ENCODE assay signal across 1 cellular context in genomic region chrX:48908600-48908999, GRCh38.
TF ChIP-seq lines count a peak whose summit lies in the region.

No MANE protein-coding gene starts in this region.

TF ChIP-seq in HepG2, 621 proteins besides CTCF, POLR2A, EP300 and RAD21:
- peak; percentile 25; the same call in 1 of the 2 replicates for TF ChIP-seq FOXA3 (CRISPR knock-in tag; IDR thresholded peaks at IDR 0.05)
- TF ChIP-seq TCF7 (IDR thresholded peaks at IDR 0.05; ENCODE audit: low read depth) = peak; percentile 75
- TF ChIP-seq, protein P1, sequence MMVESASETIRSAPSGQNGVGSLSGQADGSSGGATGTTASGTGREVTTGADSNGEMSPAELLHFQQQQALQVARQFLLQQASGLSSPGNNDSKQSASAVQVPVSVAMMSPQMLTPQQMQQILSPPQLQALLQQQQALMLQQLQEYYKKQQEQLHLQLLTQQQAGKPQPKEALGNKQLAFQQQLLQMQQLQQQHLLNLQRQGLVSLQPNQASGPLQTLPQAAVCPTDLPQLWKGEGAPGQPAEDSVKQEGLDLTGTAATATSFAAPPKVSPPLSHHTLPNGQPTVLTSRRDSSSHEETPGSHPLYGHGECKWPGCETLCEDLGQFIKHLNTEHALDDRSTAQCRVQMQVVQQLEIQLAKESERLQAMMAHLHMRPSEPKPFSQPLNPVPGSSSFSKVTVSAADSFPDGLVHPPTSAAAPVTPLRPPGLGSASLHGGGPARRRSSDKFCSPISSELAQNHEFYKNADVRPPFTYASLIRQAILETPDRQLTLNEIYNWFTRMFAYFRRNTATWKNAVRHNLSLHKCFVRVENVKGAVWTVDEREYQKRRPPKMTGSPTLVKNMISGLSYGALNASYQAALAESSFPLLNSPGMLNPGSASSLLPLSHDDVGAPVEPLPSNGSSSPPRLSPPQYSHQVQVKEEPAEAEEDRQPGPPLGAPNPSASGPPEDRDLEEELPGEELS (CRISPR knock-in tag; IDR thresholded peaks at IDR 0.05) = 0 out of 2 replicates have a peak, but pooled peaks have one; percentile 19
- TF ChIP-seq, protein P2, sequence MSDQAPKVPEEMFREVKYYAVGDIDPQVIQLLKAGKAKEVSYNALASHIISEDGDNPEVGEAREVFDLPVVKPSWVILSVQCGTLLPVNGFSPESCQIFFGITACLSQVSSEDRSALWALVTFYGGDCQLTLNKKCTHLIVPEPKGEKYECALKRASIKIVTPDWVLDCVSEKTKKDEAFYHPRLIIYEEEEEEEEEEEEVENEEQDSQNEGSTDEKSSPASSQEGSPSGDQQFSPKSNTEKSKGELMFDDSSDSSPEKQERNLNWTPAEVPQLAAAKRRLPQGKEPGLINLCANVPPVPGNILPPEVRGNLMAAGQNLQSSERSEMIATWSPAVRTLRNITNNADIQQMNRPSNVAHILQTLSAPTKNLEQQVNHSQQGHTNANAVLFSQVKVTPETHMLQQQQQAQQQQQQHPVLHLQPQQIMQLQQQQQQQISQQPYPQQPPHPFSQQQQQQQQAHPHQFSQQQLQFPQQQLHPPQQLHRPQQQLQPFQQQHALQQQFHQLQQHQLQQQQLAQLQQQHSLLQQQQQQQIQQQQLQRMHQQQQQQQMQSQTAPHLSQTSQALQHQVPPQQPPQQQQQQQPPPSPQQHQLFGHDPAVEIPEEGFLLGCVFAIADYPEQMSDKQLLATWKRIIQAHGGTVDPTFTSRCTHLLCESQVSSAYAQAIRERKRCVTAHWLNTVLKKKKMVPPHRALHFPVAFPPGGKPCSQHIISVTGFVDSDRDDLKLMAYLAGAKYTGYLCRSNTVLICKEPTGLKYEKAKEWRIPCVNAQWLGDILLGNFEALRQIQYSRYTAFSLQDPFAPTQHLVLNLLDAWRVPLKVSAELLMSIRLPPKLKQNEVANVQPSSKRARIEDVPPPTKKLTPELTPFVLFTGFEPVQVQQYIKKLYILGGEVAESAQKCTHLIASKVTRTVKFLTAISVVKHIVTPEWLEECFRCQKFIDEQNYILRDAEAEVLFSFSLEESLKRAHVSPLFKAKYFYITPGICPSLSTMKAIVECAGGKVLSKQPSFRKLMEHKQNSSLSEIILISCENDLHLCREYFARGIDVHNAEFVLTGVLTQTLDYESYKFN (CRISPR knock-in tag; conservative IDR thresholded peaks at IDR 0.05) = 0 out of 2 replicates have a peak, but pooled peaks have one; percentile 25
- TF ChIP-seq CREB1 (IDR thresholded peaks at IDR 0.05) = no peak
- 0 out of 2 replicates have a peak, but pooled peaks have one; percentile 16 for TF ChIP-seq CREB1 (CRISPR knock-in tag; IDR thresholded peaks at IDR 0.05)
- no peak for TF ChIP-seq RBM39 (IDR thresholded peaks at IDR 0.05; ENCODE audit: low read depth, low read length, poor library complexity, severe bottlenecking)
- TF ChIP-seq SMC3 (IDR thresholded peaks at IDR 0.05; ENCODE audit: low read length) = no peak
- TF ChIP-seq FOXP1 (IDR thresholded peaks at IDR 0.05) = no peak
- TF ChIP-seq FOXP1 (CRISPR knock-in tag; IDR thresholded peaks at IDR 0.05) = peak; percentile 46; the same call in 1 of the 2 replicates
- TF ChIP-seq, protein P3, sequence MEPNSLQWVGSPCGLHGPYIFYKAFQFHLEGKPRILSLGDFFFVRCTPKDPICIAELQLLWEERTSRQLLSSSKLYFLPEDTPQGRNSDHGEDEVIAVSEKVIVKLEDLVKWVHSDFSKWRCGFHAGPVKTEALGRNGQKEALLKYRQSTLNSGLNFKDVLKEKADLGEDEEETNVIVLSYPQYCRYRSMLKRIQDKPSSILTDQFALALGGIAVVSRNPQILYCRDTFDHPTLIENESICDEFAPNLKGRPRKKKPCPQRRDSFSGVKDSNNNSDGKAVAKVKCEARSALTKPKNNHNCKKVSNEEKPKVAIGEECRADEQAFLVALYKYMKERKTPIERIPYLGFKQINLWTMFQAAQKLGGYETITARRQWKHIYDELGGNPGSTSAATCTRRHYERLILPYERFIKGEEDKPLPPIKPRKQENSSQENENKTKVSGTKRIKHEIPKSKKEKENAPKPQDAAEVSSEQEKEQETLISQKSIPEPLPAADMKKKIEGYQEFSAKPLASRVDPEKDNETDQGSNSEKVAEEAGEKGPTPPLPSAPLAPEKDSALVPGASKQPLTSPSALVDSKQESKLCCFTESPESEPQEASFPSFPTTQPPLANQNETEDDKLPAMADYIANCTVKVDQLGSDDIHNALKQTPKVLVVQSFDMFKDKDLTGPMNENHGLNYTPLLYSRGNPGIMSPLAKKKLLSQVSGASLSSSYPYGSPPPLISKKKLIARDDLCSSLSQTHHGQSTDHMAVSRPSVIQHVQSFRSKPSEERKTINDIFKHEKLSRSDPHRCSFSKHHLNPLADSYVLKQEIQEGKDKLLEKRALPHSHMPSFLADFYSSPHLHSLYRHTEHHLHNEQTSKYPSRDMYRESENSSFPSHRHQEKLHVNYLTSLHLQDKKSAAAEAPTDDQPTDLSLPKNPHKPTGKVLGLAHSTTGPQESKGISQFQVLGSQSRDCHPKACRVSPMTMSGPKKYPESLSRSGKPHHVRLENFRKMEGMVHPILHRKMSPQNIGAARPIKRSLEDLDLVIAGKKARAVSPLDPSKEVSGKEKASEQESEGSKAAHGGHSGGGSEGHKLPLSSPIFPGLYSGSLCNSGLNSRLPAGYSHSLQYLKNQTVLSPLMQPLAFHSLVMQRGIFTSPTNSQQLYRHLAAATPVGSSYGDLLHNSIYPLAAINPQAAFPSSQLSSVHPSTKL (CRISPR knock-in tag; IDR thresholded peaks at IDR 0.05) = 0 out of 2 replicates have a peak, but pooled peaks have one; percentile 29
- TF ChIP-seq SALL1 (CRISPR knock-in tag; IDR thresholded peaks at IDR 0.05) = no peak
- peak; percentile 64; the same call in 1 of the 2 replicates for TF ChIP-seq CEBPB (IDR thresholded peaks at IDR 0.05; ENCODE audit: borderline replicate concordance, low read depth, low read length)
- TF ChIP-seq ZEB1 (IDR thresholded peaks at IDR 0.05; ENCODE audit: insufficient replicate concordance, low read depth) = peak; percentile 68
- no peak for TF ChIP-seq MAFF (IDR thresholded peaks at IDR 0.05; ENCODE audit: low read depth, low read length)
- 0 out of 2 replicates have a peak, but pooled peaks have one; percentile 11 for TF ChIP-seq TBX3 (IDR thresholded peaks at IDR 0.05; ENCODE audit: borderline replicate concordance)
- no peak for TF ChIP-seq SOX6 (IDR thresholded peaks at IDR 0.05)
- peak; percentile 35; the same call in 1 of the 2 replicates for TF ChIP-seq SOX6 (CRISPR knock-in tag; IDR thresholded peaks at IDR 0.05)
- TF ChIP-seq NR1H2 (CRISPR knock-in tag; IDR thresholded peaks at IDR 0.05; ENCODE audit: borderline replicate concordance, low read depth) = no peak
- TF ChIP-seq ONECUT2 (CRISPR knock-in tag; IDR thresholded peaks at IDR 0.05) = no peak
- TF ChIP-seq ZNF660 (CRISPR knock-in tag; IDR thresholded peaks at IDR 0.05; ENCODE audit: borderline replicate concordance, low read depth) = no peak
- no peak for TF ChIP-seq PTBP1 (IDR thresholded peaks at IDR 0.05; ENCODE audit: low read depth, low read length, poor library complexity, severe bottlenecking)
- TF ChIP-seq SOX13 (IDR thresholded peaks at IDR 0.05) = no peak
- peak in 1 of 2 experiments; percentile 32; a peak in 1 of 4 replicates for TF ChIP-seq SOX13 (CRISPR knock-in tag; conservative IDR thresholded peaks at IDR 0.05 in 1 of 2, IDR thresholded peaks at IDR 0.05 in 1 of 2)
- no peak for TF ChIP-seq ZNF383 (CRISPR knock-in tag; IDR thresholded peaks at IDR 0.05; ENCODE audit: borderline replicate concordance)
- peak; percentile 20; the same call in 1 of the 2 replicates for TF ChIP-seq GATAD2A (CRISPR knock-in tag; IDR thresholded peaks at IDR 0.05)
- TF ChIP-seq, protein P4, sequence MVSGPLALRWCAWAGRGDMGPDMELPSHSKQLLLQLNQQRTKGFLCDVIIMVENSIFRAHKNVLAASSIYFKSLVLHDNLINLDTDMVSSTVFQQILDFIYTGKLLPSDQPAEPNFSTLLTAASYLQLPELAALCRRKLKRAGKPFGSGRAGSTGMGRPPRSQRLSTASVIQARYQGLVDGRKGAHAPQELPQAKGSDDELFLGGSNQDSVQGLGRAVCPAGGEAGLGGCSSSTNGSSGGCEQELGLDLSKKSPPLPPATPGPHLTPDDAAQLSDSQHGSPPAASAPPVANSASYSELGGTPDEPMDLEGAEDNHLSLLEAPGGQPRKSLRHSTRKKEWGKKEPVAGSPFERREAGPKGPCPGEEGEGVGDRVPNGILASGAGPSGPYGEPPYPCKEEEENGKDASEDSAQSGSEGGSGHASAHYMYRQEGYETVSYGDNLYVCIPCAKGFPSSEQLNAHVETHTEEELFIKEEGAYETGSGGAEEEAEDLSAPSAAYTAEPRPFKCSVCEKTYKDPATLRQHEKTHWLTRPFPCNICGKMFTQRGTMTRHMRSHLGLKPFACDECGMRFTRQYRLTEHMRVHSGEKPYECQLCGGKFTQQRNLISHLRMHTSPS (CRISPR knock-in tag; IDR thresholded peaks at IDR 0.05; ENCODE audit: low read depth) = no peak
- TF ChIP-seq NR2F2 (IDR thresholded peaks at IDR 0.05; ENCODE audit: borderline replicate concordance, low read depth) = peak; percentile 27; the same call in 1 of the 2 replicates
- peak; percentile 24; the same call in 1 of the 2 replicates for TF ChIP-seq HNF4G (IDR thresholded peaks at IDR 0.05; ENCODE audit: borderline replicate concordance, low read depth, low read length)
- no peak for TF ChIP-seq HNF4G (CRISPR knock-in tag; IDR thresholded peaks at IDR 0.05; ENCODE audit: borderline replicate concordance, low read depth)
- TF ChIP-seq ZNF235 (CRISPR knock-in tag; IDR thresholded peaks at IDR 0.05; ENCODE audit: borderline replicate concordance) = no peak
- TF ChIP-seq TCF7L2 (IDR thresholded peaks at IDR 0.05; ENCODE audit: low read depth, low read length) = peak; percentile 71; the same call in 1 of the 2 replicates
- peak; percentile 78 for TF ChIP-seq CEBPG (CRISPR knock-in tag; IDR thresholded peaks at IDR 0.05)
- TF ChIP-seq FOXA1 (IDR thresholded peaks at IDR 0.05) = no peak
- TF ChIP-seq FOXA1 (CRISPR knock-in tag; IDR thresholded peaks at IDR 0.05) = peak; percentile 38; the same call in 1 of the 2 replicates
- TF ChIP-seq ZNF367 (CRISPR knock-in tag; IDR thresholded peaks at IDR 0.05; ENCODE audit: borderline replicate concordance) = no peak
- TF ChIP-seq HNF4A (CRISPR knock-in tag; IDR thresholded peaks at IDR 0.05) = 0 out of 2 replicates have a peak, but pooled peaks have one; percentile 12
- peak; percentile 62 for TF ChIP-seq NR2F6 (IDR thresholded peaks at IDR 0.05)
- TF ChIP-seq NR2F6 (CRISPR knock-in tag; IDR thresholded peaks at IDR 0.05) = 0 out of 2 replicates have a peak, but pooled peaks have one; percentile 19
- no peak for TF ChIP-seq POGZ (CRISPR knock-in tag; IDR thresholded peaks at IDR 0.05)
